Comparison of ENCODE assay signal across 20 cellular contexts in the genomic region with DNA sequence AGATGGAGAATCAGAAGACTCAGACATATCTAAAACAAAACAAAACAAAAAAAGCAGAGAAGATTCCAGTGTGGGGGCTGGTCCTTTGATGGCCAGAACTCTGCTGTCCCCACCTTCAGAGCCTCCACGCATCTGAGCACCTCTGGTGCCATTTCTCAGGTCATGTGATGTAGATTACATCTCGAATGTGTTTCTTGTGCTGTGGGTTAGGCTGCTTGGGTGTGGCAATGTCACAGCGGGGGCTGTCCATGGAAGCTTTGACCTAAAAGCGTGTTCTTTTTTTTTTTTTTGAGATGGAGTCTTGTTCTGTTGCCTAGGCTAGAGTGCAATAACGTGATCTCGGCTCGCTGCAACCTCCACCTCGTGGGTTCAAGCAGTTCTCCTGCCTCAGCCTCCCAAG. TPM values are rescaled to one million over a fixed set of nuclear protein-coding genes. Genes with fewer than 3 reads are reported as not detected.
DNase-seq lines count a peak whose midpoint lies in the region; ATAC-seq and TF ChIP-seq lines count a peak whose summit lies in the region.
"Had no signal": no experiment of that assay in that cellular context is flagged by ENCODE, and none has a peak within 500 bp of the region (broad histone marks: within the 10 kb centered on the region; RNA-seq: fewer than 3 reads in every experiment).

No MANE protein-coding gene starts in this region.

- DNase-seq in activated naive CD4-positive, alpha-beta T cell treated with anti-CD3 and anti-CD28 coated beads for 36 hours, result no peak
- DNase-seq in HCT116 (ENCODE audit: low read depth, low spot score) (no peak), OCI-M1 (lab: John Stamatoyannopoulos, UW) (no peak), HuH-7 (ENCODE audit: low spot score) (no peak), foreskin melanocyte (no peak)
- no peak for DNase-seq in naive thymus-derived CD4-positive, alpha-beta T cell
- DNase-seq: IMR-90, NCI-H1105 treated with DMSO at 0.1 percent for 48 hours, NCI-H2029 treated with DMSO at 0.1 percent for 48 hours, NCI-H2227 treated with DMSO at 0.1 percent for 48 hours, psoas muscle, RPMI8226, SK-N-SH, T-helper 9 cell, transverse colon had no signal

- CTCF ChIA-PET in activated naive CD4-positive, alpha-beta T cell treated with anti-CD3 and anti-CD28 coated beads for 36 hours (lab: Charles Lee), result interaction anchor here (0.6 to 1.0 kb wide), 4 partner anchors 12 to 161 kb away, joined by 3 to 4 read pairs (median 3); no protein-coding TSS in a partner anchor
- CTCF ChIA-PET in HCT116 (lab: Charles Lee), result no interaction called here
- CTCF ChIA-PET in naive thymus-derived CD4-positive, alpha-beta T cell (lab: Charles Lee), result interaction anchor here (0.5 to 1.2 kb wide), 4 partner anchors 25 to 158 kb away, joined by 3 to 4 read pairs (median 3); no protein-coding TSS in a partner anchor

- H3K79me2 ChIP-seq in HCT116 (ENCODE audit: insufficient read depth, low read length), result no peaks in the 10 kb centered on the region; the same call in 1 of the 2 replicates

- intact Hi-C loops in activated naive CD4-positive, alpha-beta T cell treated with anti-CD3 and anti-CD28 coated beads for 36 hours (cut with micrococcal nuclease), result loop anchor here (2.0 kb wide), 1 partner anchor 50 kb away; no protein-coding TSS in a partner anchor
- intact Hi-C loops in HCT116 (cut with micrococcal nuclease), result no loop called here
- intact Hi-C loops in naive thymus-derived CD4-positive, alpha-beta T cell (cut with micrococcal nuclease), result loop anchor here (1.0 to 10.0 kb wide), 5 partner anchors 21 to 158 kb away; a partner anchor contains a TSS

- RAD21 ChIA-PET in HCT116 (lab: Charles Lee; ENCODE audit: low non-redundant PET in 1 of 2, low total read pairs in 2 of 2, uncharacterized antibody in 2 of 2, unreplicated experiment in 2 of 2), result no interaction called here

- H3K4me1 Mint-ChIP-seq in activated naive CD4-positive, alpha-beta T cell treated with anti-CD3 and anti-CD28 coated beads, Interleukin-2, amount 50 U/mL, for 24 hours, result peaks cover 41% of the 10 kb centered on the region
- H3K4me1 Mint-ChIP-seq in activated naive CD4-positive, alpha-beta T cell treated with anti-CD3 and anti-CD28 coated beads for 36 hours (ENCODE audit: low read depth), result peaks cover 48% of the 10 kb centered on the region
- H3K4me1 Mint-ChIP-seq in activated T-helper 17 cell treated with anti-CD3 and anti-CD28 coated beads, Interleukin-2, amount 50 U/mL, for 72 hours, result peaks cover 44% of the 10 kb centered on the region
- H3K4me1 Mint-ChIP-seq in naive thymus-derived CD4-positive, alpha-beta T cell, result peaks cover 32 to 46% (median 42%) of the 10 kb centered on the region in 7 donors

- H3K27me3 Mint-ChIP-seq in activated naive CD4-positive, alpha-beta T cell treated with anti-CD3 and anti-CD28 coated beads, Interleukin-2, amount 50 U/mL, for 24 hours, result no peaks in the 10 kb centered on the region
- no peaks in the 10 kb centered on the region for H3K27me3 Mint-ChIP-seq in activated naive CD4-positive, alpha-beta T cell treated with anti-CD3 and anti-CD28 coated beads for 36 hours (ENCODE audit: low read depth)
- no peaks in the 10 kb centered on the region for H3K27me3 Mint-ChIP-seq in activated T-helper 17 cell treated with anti-CD3 and anti-CD28 coated beads, Interleukin-2, amount 50 U/mL, for 72 hours
- H3K27me3 Mint-ChIP-seq in naive thymus-derived CD4-positive, alpha-beta T cell, result no peaks in the 10 kb centered on the region

- peaks cover 12% of the 10 kb centered on the region for H3K36me3 Mint-ChIP-seq in activated naive CD4-positive, alpha-beta T cell treated with anti-CD3 and anti-CD28 coated beads, Interleukin-2, amount 50 U/mL, for 24 hours
- H3K36me3 Mint-ChIP-seq in activated naive CD4-positive, alpha-beta T cell treated with anti-CD3 and anti-CD28 coated beads for 36 hours (ENCODE audit: low read depth), result peaks cover 24% of the 10 kb centered on the region
- H3K36me3 Mint-ChIP-seq in activated T-helper 17 cell treated with anti-CD3 and anti-CD28 coated beads, Interleukin-2, amount 50 U/mL, for 72 hours (ENCODE audit: low read depth), result peaks cover 92% of the 10 kb centered on the region
- peaks cover 16 to 56% (median 25%) of the 10 kb centered on the region in 5 donors for H3K36me3 Mint-ChIP-seq in naive thymus-derived CD4-positive, alpha-beta T cell

- BruUV-seq in HCT116 (replicated peaks; lab: Mats Ljungman, UMichigan), result TSS peak; percentile 9

- no peaks in the 10 kb centered on the region for H3K9me2 ChIP-seq in HCT116 (ENCODE audit: insufficient read depth)
- H3K9me2 ChIP-seq: SK-N-SH had no signal

- TF ChIP-seq POLR2A in HCT116 (IDR thresholded peaks at IDR 0.05; ENCODE audit: borderline replicate concordance, extremely low read depth, insufficient read depth, insufficient read length), result no peak

- H3K27ac Mint-ChIP-seq in activated naive CD4-positive, alpha-beta T cell treated with anti-CD3 and anti-CD28 coated beads, Interleukin-2, amount 50 U/mL, for 24 hours, result no peak overlapping the region
- no peak overlapping the region for H3K27ac Mint-ChIP-seq in activated naive CD4-positive, alpha-beta T cell treated with anti-CD3 and anti-CD28 coated beads for 36 hours
- peak overlapping the region; percentile 90 for H3K27ac Mint-ChIP-seq in activated T-helper 17 cell treated with anti-CD3 and anti-CD28 coated beads, Interleukin-2, amount 50 U/mL, for 72 hours
- H3K27ac Mint-ChIP-seq in naive thymus-derived CD4-positive, alpha-beta T cell, result peak overlapping the region; percentile 56 to 95 (median 85)

- peaks cover 21 to 53% of the 10 kb centered on the region in 2 experiments for H3K36me3 ChIP-seq in HCT116 (ENCODE audit: control insufficient read depth in 1 of 2, insufficient read depth in 2 of 2, low read length in 2 of 2)
- peaks cover 4 to 83% (median 12%) of the 10 kb centered on the region in 3 experiments for H3K36me3 ChIP-seq in naive thymus-derived CD4-positive, alpha-beta T cell (ENCODE audit: control insufficient read depth in 2 of 3, insufficient read depth in 3 of 3, low read length in 3 of 3)

- H3K9me3 Mint-ChIP-seq in activated naive CD4-positive, alpha-beta T cell treated with anti-CD3 and anti-CD28 coated beads, Interleukin-2, amount 50 U/mL, for 24 hours, result no peaks in the 10 kb centered on the region
- no peaks in the 10 kb centered on the region for H3K9me3 Mint-ChIP-seq in activated naive CD4-positive, alpha-beta T cell treated with anti-CD3 and anti-CD28 coated beads for 36 hours
- H3K9me3 Mint-ChIP-seq in activated T-helper 17 cell treated with anti-CD3 and anti-CD28 coated beads, Interleukin-2, amount 50 U/mL, for 72 hours, result no peaks in the 10 kb centered on the region
- H3K9me3 Mint-ChIP-seq in naive thymus-derived CD4-positive, alpha-beta T cell, result no peaks in the 10 kb centered on the region

- H3K4me1 ChIP-seq in HCT116 (ENCODE audit: control insufficient read depth in 1 of 2, insufficient read depth in 2 of 2, low read length in 2 of 2), result peaks cover 2 to 26% of the 10 kb centered on the region in 2 experiments; a peak in 2 of 4 replicates
- peaks cover 13 to 40% of the 10 kb centered on the region in 2 donors for H3K4me1 ChIP-seq in naive thymus-derived CD4-positive, alpha-beta T cell (ENCODE audit: control insufficient read depth in 2 of 2, insufficient read depth in 2 of 2, low read length in 2 of 2)
- H3K4me1 ChIP-seq: HAP-1 had no signal

- POLR2A ChIA-PET in HCT116 (lab: Charles Lee), result no interaction called here
- POLR2A ChIA-PET in naive thymus-derived CD4-positive, alpha-beta T cell (lab: Charles Lee), result interaction anchor here (1.0 to 1.4 kb wide), 2 partner anchors 23 to 27 kb away, joined by 3 to 4 read pairs; no protein-coding TSS in a partner anchor

- no peak overlapping the region for H3K27ac ChIP-seq in HCT116 (ENCODE audit: low read depth, low read length)
- H3K27ac ChIP-seq in naive thymus-derived CD4-positive, alpha-beta T cell (ENCODE audit: low read depth, low read length), result peak overlapping the region; percentile 46
- H3K27ac ChIP-seq: psoas muscle, transverse colon had no signal

- no peak for TF ChIP-seq RAD21 in HCT116 (IDR thresholded peaks at IDR 0.05; ENCODE audit: low read depth)

- no peaks in the 10 kb centered on the region for H3K27me3 ChIP-seq in HCT116 (ENCODE audit: insufficient read depth, low read length)
- H3K27me3 ChIP-seq in naive thymus-derived CD4-positive, alpha-beta T cell (ENCODE audit: control insufficient read depth in 2 of 2, insufficient read depth in 2 of 2, low read length in 2 of 2), result no peaks in the 10 kb centered on the region
- H3K27me3 ChIP-seq: transverse colon had no signal

- no peaks in the 10 kb centered on the region for H3K9me3 ChIP-seq in HCT116 (ENCODE audit: control insufficient read depth in 1 of 2, insufficient read depth in 1 of 2, low read depth in 1 of 2, low read length in 2 of 2)
- no peaks in the 10 kb centered on the region for H3K9me3 ChIP-seq in naive thymus-derived CD4-positive, alpha-beta T cell (ENCODE audit: control insufficient read depth in 2 of 3, low read length in 3 of 3)
- H3K9me3 ChIP-seq: HAP-1, psoas muscle, SK-N-SH, transverse colon had no signal

- no peak overlapping the region for H2AFZ ChIP-seq in HCT116 (ENCODE audit: low read depth, low read length, poor library complexity, severe bottlenecking)

- no peak overlapping the region for H3K9ac ChIP-seq in HCT116 (ENCODE audit: low read length)
- H3K9ac ChIP-seq: SK-N-SH had no signal

- no peak for TF ChIP-seq CTCF in HCT116 (IDR thresholded peaks at IDR 0.05 in 2 of 3, conservative IDR thresholded peaks at IDR 0.05 in 1 of 3; ENCODE audit: borderline replicate concordance in 1 of 3, insufficient read depth in 1 of 3, low read depth in 2 of 3, low read length in 2 of 3)

- ATAC-seq in HCT116, result no peak
- ATAC-seq in activated T-helper 17 cell treated with anti-CD3 and anti-CD28 coated beads, Interleukin-2, amount 50 U/mL, for 72 hours (replicated peaks), result no peak
- ATAC-seq in naive thymus-derived CD4-positive, alpha-beta T cell, result peak; percentile 33
- ATAC-seq: psoas muscle had no signal

- H3K4me2 ChIP-seq in HCT116 (ENCODE audit: low read length), result no peak overlapping the region
- H3K4me2 ChIP-seq: SK-N-SH had no signal

- no peak overlapping the region for H3K4me3 ChIP-seq in HCT116 (replicated peaks in 1 of 2; ENCODE audit: low read depth in 1 of 2, low read length in 2 of 2)
- no peak overlapping the region for H3K4me3 ChIP-seq in naive thymus-derived CD4-positive, alpha-beta T cell (ENCODE audit: low read length)
- H3K4me3 ChIP-seq: coronary artery, HAP-1, psoas muscle, transverse colon had no signal

- no peaks in the 10 kb centered on the region for H4K20me1 ChIP-seq in HCT116 (ENCODE audit: insufficient read depth)

- H3K4me3 Mint-ChIP-seq in activated naive CD4-positive, alpha-beta T cell treated with anti-CD3 and anti-CD28 coated beads, Interleukin-2, amount 50 U/mL, for 24 hours, result peak overlapping the region; percentile 6
- no peak overlapping the region for H3K4me3 Mint-ChIP-seq in activated naive CD4-positive, alpha-beta T cell treated with anti-CD3 and anti-CD28 coated beads for 36 hours
- peak overlapping the region; percentile 78 for H3K4me3 Mint-ChIP-seq in activated T-helper 17 cell treated with anti-CD3 and anti-CD28 coated beads, Interleukin-2, amount 50 U/mL, for 72 hours
- H3K4me3 Mint-ChIP-seq in naive thymus-derived CD4-positive, alpha-beta T cell, result peak overlapping the region in 9 of 10 donors; percentile 10 to 72 (median 53)
- H3K4me3 Mint-ChIP-seq: CD14-positive monocyte had no signal

RNA-seq across cellular contexts. Expression of a gene that starts 51.2 kb away (rescaled TPM):
- 1 to 10 TPM; 5.3 to 5.4 TPM for total RNA-seq in activated naive CD4-positive, alpha-beta T cell treated with anti-CD3 and anti-CD28 coated beads for 36 hours
- 15.6 TPM for total RNA-seq in HCT116 (2021; ENCODE audit: unreplicated experiment)
- 10.1 TPM in 2 replicates for polyA plus RNA-seq in HCT116 (2012)
- 10 to 100 TPM; 20.6 to 24.5 TPM for total RNA-seq in activated T-helper 17 cell treated with anti-CD3 and anti-CD28 coated beads, Interleukin-2, amount 50 U/mL, for 72 hours
- 10 to 100 TPM in 3 of 5 experiments, 1 to 10 TPM in 2; 6.2 to 13.9 (median 12.1) TPM for total RNA-seq in naive thymus-derived CD4-positive, alpha-beta T cell
- polyA plus RNA-seq in naive thymus-derived CD4-positive, alpha-beta T cell, result 10 to 100 TPM; 11.0 to 16.4 TPM

Comparison
In these comparisons a context has a peak if more than half of its experiments do, and no peak if none do; other contexts are left out.
1. H3K27ac Mint-ChIP-seq: peak in activated T-helper 17 cell treated with anti-CD3 and anti-CD28 coated beads, Interleukin-2, amount 50 U/mL, for 72 hours (single experiment) and naive thymus-derived CD4-positive, alpha-beta T cell (9 of 9); none in activated naive CD4-positive, alpha-beta T cell treated with anti-CD3 and anti-CD28 coated beads, Interleukin-2, amount 50 U/mL, for 24 hours (single experiment) and activated naive CD4-positive, alpha-beta T cell treated with anti-CD3 and anti-CD28 coated beads for 36 hours (single experiment).